ENCODE assay signal across 14 cellular contexts in genomic region chr3:94159062-94159726, GRCh38.
A peak's percentile ranks its signal among the peaks of the same experiment; 100 is the strongest.
DNase-seq lines count a peak whose midpoint lies in the region; ATAC-seq and TF ChIP-seq lines count a peak whose summit lies in the region.
"Had no signal": no experiment of that assay in that cellular context is flagged by ENCODE, and none has a peak within 500 bp of the region (broad histone marks: within the 10 kb centered on the region; RNA-seq: fewer than 3 reads in every experiment).

No MANE protein-coding gene starts in this region.

- H4K20me1 ChIP-seq in H9 (ENCODE audit: control insufficient read depth, insufficient read depth, insufficient read length) = no peaks in the 10 kb centered on the region

- no CpG with 5 or more reads among the region's 8 CpGs for WGBS in H9 (ENCODE audit: extremely low coverage, insufficient read length, low lambda C conversion rate)

- H2BK15ac ChIP-seq in H9 (ENCODE audit: low read depth, low read length) = no peak overlapping the region

- no peak overlapping the region for H3K14ac ChIP-seq in H9 (ENCODE audit: insufficient read depth, low read length)

- no peaks in the 10 kb centered on the region for H3K36me3 Mint-ChIP-seq in H9 (ENCODE audit: insufficient read depth in 1 of 3, low read depth in 3 of 3)
- H3K36me3 Mint-ChIP-seq: immature natural killer cell had no signal

- no peaks in the 10 kb centered on the region for H3K9me3 ChIP-seq in H9 (ENCODE audit: control insufficient read depth, low read depth, low read length)
- H3K9me3 ChIP-seq: Caco-2 had no signal

- no peaks in the 10 kb centered on the region for H3K23me2 ChIP-seq in H9 (ENCODE audit: insufficient read length, low read depth, low read length, poor library complexity, severe bottlenecking)

- no peaks in the 10 kb centered on the region for H3K27me3 Mint-ChIP-seq in H9 (ENCODE audit: low read depth)
- H3K27me3 Mint-ChIP-seq: dendritic cell treated with granulocyte-macrophage colony-stimulating factor and Interleukin-4, amounts not matched to agents 40 ng/mL and 50 ng/mL, for 4 days had no signal

- H3K9me3 Mint-ChIP-seq in H9 = no peaks in the 10 kb centered on the region
- H3K9me3 Mint-ChIP-seq: dendritic cell treated with granulocyte-macrophage colony-stimulating factor and Interleukin-4, amounts not matched to agents 40 ng/mL and 50 ng/mL, for 4 days; immature natural killer cell had no signal

- no peaks in the 10 kb centered on the region for H3K79me1 ChIP-seq in H9 (ENCODE audit: insufficient read depth, low read depth, low read length, poor library complexity, severe bottlenecking)

- H3K79me2 ChIP-seq in H9 (ENCODE audit: insufficient read depth, low read length) = no peaks in the 10 kb centered on the region

- no peak overlapping the region for H4K8ac ChIP-seq in H9 (replicated peaks; ENCODE audit: insufficient read length, low read depth, low read length)

- TF ChIP-seq CTCF in AG10803 (conservative IDR thresholded peaks at IDR 0.05; ENCODE audit: low read length) = no peak
- no peak for TF ChIP-seq CTCF in kidney epithelial cell (IDR thresholded peaks at IDR 0.05; ENCODE audit: insufficient read depth, low read length, poor library complexity, severe bottlenecking)
- TF ChIP-seq CTCF in H9 (conservative IDR thresholded peaks at IDR 0.05) = no peak

- no peak overlapping the region for H3T11ph ChIP-seq in H9 (ENCODE audit: low read length)

- H3K27ac Mint-ChIP-seq in H9 = no peak overlapping the region
- H3K27ac Mint-ChIP-seq: dendritic cell treated with granulocyte-macrophage colony-stimulating factor and Interleukin-4, amounts not matched to agents 40 ng/mL and 50 ng/mL, for 4 days; immature natural killer cell had no signal

- no peak overlapping the region for H4K5ac ChIP-seq in H9 (ENCODE audit: insufficient read length, low read depth, low read length)

- H2AK5ac ChIP-seq in H9 (ENCODE audit: insufficient read length, low read length) = no peak overlapping the region

- no peak overlapping the region for H4K91ac ChIP-seq in H9 (ENCODE audit: insufficient read length, low read depth, low read length)

- no peak overlapping the region for H3K4ac ChIP-seq in H9 (ENCODE audit: low read depth, low read length)

- no peaks in the 10 kb centered on the region for H3K4me1 ChIP-seq in H9 (ENCODE audit: insufficient read depth, low read length)
- H3K4me1 ChIP-seq: Caco-2 had no signal

- H3K36me3 ChIP-seq in kidney epithelial cell (ENCODE audit: control insufficient read depth, insufficient read depth, low read length) = no peaks in the 10 kb centered on the region

- H3K4me2 ChIP-seq in H9 (ENCODE audit: insufficient read depth, insufficient read length, low read length) = no peak overlapping the region

- DNase-seq in AG10803 (ENCODE audit: low read depth) = no peak
- peak; percentile 12 for DNase-seq in HT-29 (ENCODE audit: low spot score)
- peak; percentile 92 for DNase-seq in amniotic epithelial cell (ENCODE audit: low read depth)
- DNase-seq in kidney epithelial cell (ENCODE audit: low read depth) = peak; percentile 5
- DNase-seq in mesenteric fat pad (ENCODE audit: low spot score) = no peak
- no peak for DNase-seq in H9
- DNase-seq: immature natural killer cell; NCI-H2107; retina; stimulated activated CD8-positive, alpha-beta memory T cell treated with anti-CD3 and anti-CD28 coated beads, Interleukin-4, amount 100 ng/mL, for 48 hours had no signal

- no peak overlapping the region for H3K23ac ChIP-seq in H9 (ENCODE audit: insufficient read length, low read depth, low read length)

- H3K4me3 Mint-ChIP-seq in H9 = no peak overlapping the region
- H3K4me3 Mint-ChIP-seq: dendritic cell treated with granulocyte-macrophage colony-stimulating factor and Interleukin-4, amounts not matched to agents 40 ng/mL and 50 ng/mL, for 4 days; immature natural killer cell had no signal

- H3K18ac ChIP-seq in H9 (ENCODE audit: insufficient read length, low read depth, low read length) = no peak overlapping the region

- H2BK5ac ChIP-seq in H9 (ENCODE audit: insufficient read length, low read length) = no peak overlapping the region

- H3K4me1 Mint-ChIP-seq in H9 = no peaks in the 10 kb centered on the region
- H3K4me1 Mint-ChIP-seq: immature natural killer cell had no signal

- H3K56ac ChIP-seq in H9 (ENCODE audit: insufficient read length, low read depth, low read length) = no peak overlapping the region

- ATAC-seq in HG03196 (IDR thresholded peaks at IDR 0.05; ENCODE audit: unreplicated experiment) = no peak
- ATAC-seq in GM21576 (IDR thresholded peaks at IDR 0.05; ENCODE audit: unreplicated experiment) = no peak

- H2BK120ac ChIP-seq in H9 (ENCODE audit: low read depth, low read length, poor library complexity, severe bottlenecking) = no peak overlapping the region

- no peak overlapping the region for H2BK12ac ChIP-seq in H9 (ENCODE audit: insufficient read length, low read depth, low read length)

- no peak overlapping the region for H3K9ac ChIP-seq in H9 (ENCODE audit: extremely low read depth, insufficient read length, low read length)

- peak overlapping the region; percentile 8; the same call in 1 of the 2 replicates for H3K4me3 ChIP-seq in AG10803 (ENCODE audit: low read length)
- H3K4me3 ChIP-seq in kidney epithelial cell (ENCODE audit: low read depth, low read length) = peak overlapping the region; percentile 9

- H3K27me3 ChIP-seq in kidney epithelial cell (ENCODE audit: control insufficient read depth, insufficient read depth, low read length) = no peaks in the 10 kb centered on the region
- H3K27me3 ChIP-seq in H9 (ENCODE audit: insufficient read depth, low read length) = no peaks in the 10 kb centered on the region

- H2BK20ac ChIP-seq in H9 (ENCODE audit: low read depth, low read length, poor library complexity, severe bottlenecking) = no peak overlapping the region

- no peak overlapping the region for H3K27ac ChIP-seq in H9 (ENCODE audit: insufficient read length, low read depth, low read length)

- no peak overlapping the region for H2AFZ ChIP-seq in H9 (ENCODE audit: low read length)

Comparison
In these comparisons a context has a peak if more than half of its experiments do, and no peak if none do; other contexts are left out.
1. DNase-seq: peak in HT-29 (single experiment), amniotic epithelial cell (single experiment) and kidney epithelial cell (single experiment); none in AG10803 (single experiment), mesenteric fat pad (single experiment) and H9 (single experiment).